27 cellular contexts compared by ENCODE assay signal in genomic region chr5:121158433-121158832, GRCh38.
"Had no signal": no experiment of that assay in that cellular context is flagged by ENCODE, and none has a peak within 500 bp of the region (broad histone marks: within the 10 kb centered on the region; RNA-seq: fewer than 3 reads in every experiment).

No MANE protein-coding gene starts in this region.

- H3K4me3 ChIP-seq: coronary artery, dorsolateral prefrontal cortex, right atrium auricular region, transverse colon had no signal

- H3K27ac Mint-ChIP-seq: activated CD4-positive, alpha-beta memory T cell treated with anti-CD3 and anti-CD28 coated beads for 36 hours; activated CD4-positive, alpha-beta T cell treated with anti-CD3 and anti-CD28 coated beads, Interleukin-2, amount 10 ng/mL, durations not matched to agents 24 days and 14 days; activated T-cell treated with anti-CD3 and anti-CD28 coated beads, Interleukin-2, amount 50 U/mL, for 24 hours; naive B cell; nephron progenitor cell had no signal

- H3K4me1 ChIP-seq: parathyroid adenoma, right atrium auricular region, transverse colon had no signal

- H3K36me3 ChIP-seq: brain microvascular endothelial cell, right atrium auricular region, transverse colon had no signal

- H3K9me3 Mint-ChIP-seq: activated CD4-positive, alpha-beta memory T cell treated with anti-CD3 and anti-CD28 coated beads for 36 hours; activated CD4-positive, alpha-beta T cell treated with anti-CD3 and anti-CD28 coated beads, Interleukin-2, amount 10 ng/mL, durations not matched to agents 24 days and 14 days; nephron progenitor cell had no signal

- H3K9ac ChIP-seq: parathyroid adenoma had no signal

- H3K27me3 Mint-ChIP-seq: activated CD4-positive, alpha-beta memory T cell treated with anti-CD3 and anti-CD28 coated beads for 36 hours; activated CD4-positive, alpha-beta T cell treated with anti-CD3 and anti-CD28 coated beads, Interleukin-2, amount 10 ng/mL, durations not matched to agents 24 days and 14 days; activated T-cell treated with anti-CD3 and anti-CD28 coated beads, Interleukin-2, amount 50 U/mL, for 24 hours; naive B cell had no signal

- ATAC-seq: left cardiac atrium had no signal

- H3K27ac ChIP-seq: brain microvascular endothelial cell, coronary artery, dorsolateral prefrontal cortex, parathyroid adenoma, right atrium auricular region, transverse colon, VCaP had no signal

- H3K27me3 ChIP-seq: brain microvascular endothelial cell, dorsolateral prefrontal cortex, right atrium auricular region, transverse colon had no signal

- H3K79me2 ChIP-seq: parathyroid adenoma had no signal

- H3K36me3 Mint-ChIP-seq: activated CD4-positive, alpha-beta memory T cell treated with anti-CD3 and anti-CD28 coated beads for 36 hours; naive B cell had no signal

- H3K9me3 ChIP-seq: right atrium auricular region, transverse colon had no signal

- H3K4me3 Mint-ChIP-seq: activated CD4-positive, alpha-beta memory T cell treated with anti-CD3 and anti-CD28 coated beads for 36 hours; activated CD4-positive, alpha-beta T cell treated with anti-CD3 and anti-CD28 coated beads, Interleukin-2, amount 10 ng/mL, durations not matched to agents 24 days and 14 days; activated T-cell treated with anti-CD3 and anti-CD28 coated beads, Interleukin-2, amount 50 U/mL, for 24 hours; naive B cell; nephron progenitor cell had no signal

- H3K4me1 Mint-ChIP-seq: activated CD4-positive, alpha-beta T cell treated with anti-CD3 and anti-CD28 coated beads, Interleukin-2, amount 10 ng/mL, durations not matched to agents 24 days and 14 days; naive B cell; nephron progenitor cell had no signal

- DNase-seq: activated CD4-positive, alpha-beta memory T cell treated with anti-CD3 and anti-CD28 coated beads for 36 hours; activated CD4-positive, alpha-beta T cell treated with anti-CD3 and anti-CD28 coated beads, Interleukin-2, amount 10 ng/mL, durations not matched to agents 24 days and 14 days; activated CD4-positive, CD25-positive, alpha-beta regulatory T cell treated with anti-CD3 and anti-CD28 coated beads, Interleukin-2, amount 50 U/mL, for 72 hours; activated CD8-positive, alpha-beta memory T cell treated with anti-CD3 and anti-CD28 coated beads, Interleukin-2, amount 50 U/mL, for 4 hours; activated gamma-delta T cell treated with Interleukin-2 at 50 U/mL for 16 hours; activated naive CD4-positive, alpha-beta T cell treated with anti-CD3 and anti-CD28 coated beads, Interleukin-2, amount 50 U/mL, for 16 hours; activated T-cell treated with anti-CD3 and anti-CD28 coated beads, Interleukin-2, amount 50 U/mL, for 24 hours; amniotic stem cell; brain microvascular endothelial cell; dorsolateral prefrontal cortex; effector memory CD4-positive, alpha-beta T cell; head of caudate nucleus; hippocampal formation; left cardiac atrium; mammary epithelial cell; naive B cell; nephron progenitor cell; occipital lobe; stimulated activated CD4-positive, alpha-beta T cell treated with anti-CD3 and anti-CD28 coated beads, Interleukin-15, amount 100 ng/mL, for 24 hours; stimulated activated CD4-positive, alpha-beta T cell treated with anti-CD3 and anti-CD28 coated beads, Interleukin-2, amount 100 ng/mL, for 24 hours; stimulated activated naive CD4-positive, alpha-beta T cell; T-helper 9 cell; transverse colon had no signal

- H2AFZ ChIP-seq: parathyroid adenoma had no signal
